In genomic region chr11:67640021-67640757, GRCh38 we compare ENCODE assay signal across 2 cellular contexts.
TF ChIP-seq lines count a peak whose summit lies in the region.

No MANE protein-coding gene starts in this region.

TF ChIP-seq in WTC11, 78 proteins besides CTCF, POLR2A, EP300 and RAD21 (continued from another document and continues in another):
- TF ChIP-seq ATF2 (CRISPR knock-in tag; IDR thresholded peaks at IDR 0.05; ENCODE audit: borderline replicate concordance, low read depth): peak; percentile 93; the same call in 1 of the 2 replicates
- no peak for TF ChIP-seq RORB (CRISPR knock-in tag; IDR thresholded peaks at IDR 0.05)
- TF ChIP-seq ZNF317 (CRISPR knock-in tag; IDR thresholded peaks at IDR 0.05; ENCODE audit: borderline replicate concordance, low read depth): 0 out of 2 replicates have a peak, but pooled peaks have one; percentile 28
- TF ChIP-seq, protein P1, sequence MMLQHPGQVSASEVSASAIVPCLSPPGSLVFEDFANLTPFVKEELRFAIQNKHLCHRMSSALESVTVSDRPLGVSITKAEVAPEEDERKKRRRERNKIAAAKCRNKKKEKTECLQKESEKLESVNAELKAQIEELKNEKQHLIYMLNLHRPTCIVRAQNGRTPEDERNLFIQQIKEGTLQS (CRISPR knock-in tag; conservative IDR thresholded peaks at IDR 0.05): peak; percentile 92
- TF ChIP-seq ZNF671 (CRISPR knock-in tag; IDR thresholded peaks at IDR 0.05): no peak
- peak; percentile 83; the same call in 1 of the 2 replicates for TF ChIP-seq TCF7 (CRISPR knock-in tag; IDR thresholded peaks at IDR 0.05; ENCODE audit: low read depth)
- TF ChIP-seq ATF6 (CRISPR knock-in tag; IDR thresholded peaks at IDR 0.05): no peak
- TF ChIP-seq SOX15 (CRISPR knock-in tag; IDR thresholded peaks at IDR 0.05): no peak
- no peak for TF ChIP-seq MLX (CRISPR knock-in tag; IDR thresholded peaks at IDR 0.05)
- peak; percentile 95 for TF ChIP-seq ESRRA (CRISPR knock-in tag; IDR thresholded peaks at IDR 0.05; ENCODE audit: borderline replicate concordance)
- TF ChIP-seq CREM (CRISPR knock-in tag; IDR thresholded peaks at IDR 0.05): no peak
- TF ChIP-seq ATF1 (CRISPR knock-in tag; IDR thresholded peaks at IDR 0.05): no peak
- no peak for TF ChIP-seq HMGXB4 (CRISPR knock-in tag; IDR thresholded peaks at IDR 0.05)
- peak; percentile 94 for TF ChIP-seq SMAD4 (CRISPR knock-in tag; IDR thresholded peaks at IDR 0.05)
- no peak for TF ChIP-seq HMGA2 (CRISPR knock-in tag; IDR thresholded peaks at IDR 0.05)
- TF ChIP-seq JUN (CRISPR knock-in tag; IDR thresholded peaks at IDR 0.05): peak; percentile 97
- TF ChIP-seq, protein P2, sequence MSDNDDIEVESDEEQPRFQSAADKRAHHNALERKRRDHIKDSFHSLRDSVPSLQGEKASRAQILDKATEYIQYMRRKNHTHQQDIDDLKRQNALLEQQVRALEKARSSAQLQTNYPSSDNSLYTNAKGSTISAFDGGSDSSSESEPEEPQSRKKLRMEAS (CRISPR knock-in tag; IDR thresholded peaks at IDR 0.05): peak; percentile 99
- TF ChIP-seq PRDM15 (CRISPR knock-in tag; IDR thresholded peaks at IDR 0.05): peak; percentile 58
- TF ChIP-seq CBFB (CRISPR knock-in tag; IDR thresholded peaks at IDR 0.05; ENCODE audit: low read depth): no peak

TF ChIP-seq in HepG2, 621 proteins besides CTCF, POLR2A, EP300 and RAD21 (continued from another document and continues in another):
- TF ChIP-seq, protein P3, sequence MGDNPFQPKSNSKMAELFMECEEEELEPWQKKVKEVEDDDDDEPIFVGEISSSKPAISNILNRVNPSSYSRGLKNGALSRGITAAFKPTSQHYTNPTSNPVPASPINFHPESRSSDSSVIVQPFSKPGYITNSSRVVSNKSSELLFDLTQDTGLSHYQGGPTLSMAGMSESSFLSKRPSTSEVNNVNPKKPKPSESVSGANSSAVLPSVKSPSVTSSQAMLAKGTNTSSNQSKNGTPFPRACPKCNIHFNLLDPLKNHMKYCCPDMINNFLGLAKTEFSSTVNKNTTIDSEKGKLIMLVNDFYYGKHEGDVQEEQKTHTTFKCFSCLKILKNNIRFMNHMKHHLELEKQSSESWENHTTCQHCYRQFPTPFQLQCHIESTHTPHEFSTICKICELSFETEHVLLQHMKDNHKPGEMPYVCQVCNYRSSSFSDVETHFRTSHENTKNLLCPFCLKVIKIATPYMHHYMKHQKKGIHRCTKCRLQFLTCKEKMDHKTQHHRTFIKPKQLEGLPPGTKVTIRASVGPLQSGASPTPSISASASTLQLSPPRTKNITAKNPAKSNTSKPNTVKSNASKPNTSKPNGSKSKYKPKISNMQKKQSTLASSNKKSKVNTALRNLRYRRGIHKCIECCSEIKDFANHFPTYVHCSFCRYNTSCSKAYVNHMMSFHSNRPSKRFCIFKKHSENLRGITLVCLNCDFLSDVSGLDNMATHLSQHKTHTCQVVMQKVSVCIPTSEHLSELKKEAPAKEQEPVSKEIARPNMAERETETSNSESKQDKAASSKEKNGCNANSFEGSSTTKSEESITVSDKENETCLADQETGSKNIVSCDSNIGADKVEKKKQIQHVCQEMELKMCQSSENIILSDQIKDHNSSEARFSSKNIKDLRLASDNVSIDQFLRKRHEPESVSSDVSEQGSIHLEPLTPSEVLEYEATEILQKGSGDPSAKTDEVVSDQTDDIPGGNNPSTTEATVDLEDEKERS (CRISPR knock-in tag; IDR thresholded peaks at IDR 0.05): no peak
- TF ChIP-seq THAP11 (CRISPR knock-in tag; IDR thresholded peaks at IDR 0.05) (no peak), SNAPC2 (CRISPR knock-in tag; IDR thresholded peaks at IDR 0.05) (no peak), ZIK1 (CRISPR knock-in tag; IDR thresholded peaks at IDR 0.05; ENCODE audit: borderline replicate concordance, low read depth) (no peak), ZFP82 (CRISPR knock-in tag; IDR thresholded peaks at IDR 0.05; ENCODE audit: borderline replicate concordance) (no peak), ZSCAN29 (CRISPR knock-in tag; conservative IDR thresholded peaks at IDR 0.05) (no peak), PCBP2 (optimal IDR thresholded peaks at IDR 0.05; ENCODE audit: low read depth, low read length, poor library complexity, severe bottlenecking) (no peak), TRAFD1 (CRISPR knock-in tag; IDR thresholded peaks at IDR 0.05; ENCODE audit: borderline replicate concordance) (no peak), ZNF143 (CRISPR knock-in tag; IDR thresholded peaks at IDR 0.05) (no peak), ZNF430 (CRISPR knock-in tag; IDR thresholded peaks at IDR 0.05) (no peak), NFYB (CRISPR knock-in tag; IDR thresholded peaks at IDR 0.05) (no peak), ZNF572 (CRISPR knock-in tag; IDR thresholded peaks at IDR 0.05) (no peak), SMAD1 (CRISPR knock-in tag; IDR thresholded peaks at IDR 0.05; ENCODE audit: borderline replicate concordance, low read depth) (no peak), ZNF614 (CRISPR knock-in tag; IDR thresholded peaks at IDR 0.05; ENCODE audit: borderline replicate concordance) (no peak), PHF20 (CRISPR knock-in tag; IDR thresholded peaks at IDR 0.05) (0 out of 2 replicates have a peak, but pooled peaks have one; percentile 28), ELF4 (CRISPR knock-in tag; IDR thresholded peaks at IDR 0.05; ENCODE audit: borderline replicate concordance) (no peak), TARDBP (CRISPR knock-in tag; IDR thresholded peaks at IDR 0.05) (no peak), ATF5 (CRISPR knock-in tag; IDR thresholded peaks at IDR 0.05; ENCODE audit: low read depth) (no peak), ZNF639 (CRISPR knock-in tag; conservative IDR thresholded peaks at IDR 0.05) (no peak), CBX1 (IDR thresholded peaks at IDR 0.05; ENCODE audit: low read depth) (peak; percentile 67), ZNF354B (CRISPR knock-in tag; IDR thresholded peaks at IDR 0.05) (no peak)
- TF ChIP-seq, protein P4, sequence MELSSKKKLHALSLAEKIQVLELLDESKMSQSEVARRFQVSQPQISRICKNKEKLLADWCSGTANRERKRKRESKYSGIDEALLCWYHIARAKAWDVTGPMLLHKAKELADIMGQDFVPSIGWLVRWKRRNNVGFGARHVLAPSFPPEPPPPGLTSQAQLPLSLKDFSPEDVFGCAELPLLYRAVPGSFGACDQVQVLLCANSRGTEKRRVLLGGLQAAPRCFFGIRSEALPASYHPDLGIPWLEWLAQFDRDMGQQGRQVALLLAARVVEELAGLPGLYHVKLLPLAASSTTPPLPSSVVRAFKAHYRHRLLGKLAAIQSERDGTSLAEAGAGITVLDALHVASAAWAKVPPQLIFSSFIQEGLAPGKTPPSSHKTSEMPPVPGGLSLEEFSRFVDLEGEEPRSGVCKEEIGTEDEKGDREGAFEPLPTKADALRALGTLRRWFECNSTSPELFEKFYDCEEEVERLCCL (CRISPR knock-in tag; IDR thresholded peaks at IDR 0.05; ENCODE audit: borderline replicate concordance): no peak; the same call in 1 of the 2 replicates
- TF ChIP-seq, protein P5, sequence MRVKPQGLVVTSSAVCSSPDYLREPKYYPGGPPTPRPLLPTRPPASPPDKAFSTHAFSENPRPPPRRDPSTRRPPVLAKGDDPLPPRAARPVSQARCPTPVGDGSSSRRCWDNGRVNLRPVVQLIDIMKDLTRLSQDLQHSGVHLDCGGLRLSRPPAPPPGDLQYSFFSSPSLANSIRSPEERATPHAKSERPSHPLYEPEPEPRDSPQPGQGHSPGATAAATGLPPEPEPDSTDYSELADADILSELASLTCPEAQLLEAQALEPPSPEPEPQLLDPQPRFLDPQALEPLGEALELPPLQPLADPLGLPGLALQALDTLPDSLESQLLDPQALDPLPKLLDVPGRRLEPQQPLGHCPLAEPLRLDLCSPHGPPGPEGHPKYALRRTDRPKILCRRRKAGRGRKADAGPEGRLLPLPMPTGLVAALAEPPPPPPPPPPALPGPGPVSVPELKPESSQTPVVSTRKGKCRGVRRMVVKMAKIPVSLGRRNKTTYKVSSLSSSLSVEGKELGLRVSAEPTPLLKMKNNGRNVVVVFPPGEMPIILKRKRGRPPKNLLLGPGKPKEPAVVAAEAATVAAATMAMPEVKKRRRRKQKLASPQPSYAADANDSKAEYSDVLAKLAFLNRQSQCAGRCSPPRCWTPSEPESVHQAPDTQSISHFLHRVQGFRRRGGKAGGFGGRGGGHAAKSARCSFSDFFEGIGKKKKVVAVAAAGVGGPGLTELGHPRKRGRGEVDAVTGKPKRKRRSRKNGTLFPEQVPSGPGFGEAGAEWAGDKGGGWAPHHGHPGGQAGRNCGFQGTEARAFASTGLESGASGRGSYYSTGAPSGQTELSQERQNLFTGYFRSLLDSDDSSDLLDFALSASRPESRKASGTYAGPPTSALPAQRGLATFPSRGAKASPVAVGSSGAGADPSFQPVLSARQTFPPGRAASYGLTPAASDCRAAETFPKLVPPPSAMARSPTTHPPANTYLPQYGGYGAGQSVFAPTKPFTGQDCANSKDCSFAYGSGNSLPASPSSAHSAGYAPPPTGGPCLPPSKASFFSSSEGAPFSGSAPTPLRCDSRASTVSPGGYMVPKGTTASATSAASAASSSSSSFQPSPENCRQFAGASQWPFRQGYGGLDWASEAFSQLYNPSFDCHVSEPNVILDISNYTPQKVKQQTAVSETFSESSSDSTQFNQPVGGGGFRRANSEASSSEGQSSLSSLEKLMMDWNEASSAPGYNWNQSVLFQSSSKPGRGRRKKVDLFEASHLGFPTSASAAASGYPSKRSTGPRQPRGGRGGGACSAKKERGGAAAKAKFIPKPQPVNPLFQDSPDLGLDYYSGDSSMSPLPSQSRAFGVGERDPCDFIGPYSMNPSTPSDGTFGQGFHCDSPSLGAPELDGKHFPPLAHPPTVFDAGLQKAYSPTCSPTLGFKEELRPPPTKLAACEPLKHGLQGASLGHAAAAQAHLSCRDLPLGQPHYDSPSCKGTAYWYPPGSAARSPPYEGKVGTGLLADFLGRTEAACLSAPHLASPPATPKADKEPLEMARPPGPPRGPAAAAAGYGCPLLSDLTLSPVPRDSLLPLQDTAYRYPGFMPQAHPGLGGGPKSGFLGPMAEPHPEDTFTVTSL (CRISPR knock-in tag; IDR thresholded peaks at IDR 0.05; ENCODE audit: borderline replicate concordance): no peak
- TF ChIP-seq, protein P6, sequence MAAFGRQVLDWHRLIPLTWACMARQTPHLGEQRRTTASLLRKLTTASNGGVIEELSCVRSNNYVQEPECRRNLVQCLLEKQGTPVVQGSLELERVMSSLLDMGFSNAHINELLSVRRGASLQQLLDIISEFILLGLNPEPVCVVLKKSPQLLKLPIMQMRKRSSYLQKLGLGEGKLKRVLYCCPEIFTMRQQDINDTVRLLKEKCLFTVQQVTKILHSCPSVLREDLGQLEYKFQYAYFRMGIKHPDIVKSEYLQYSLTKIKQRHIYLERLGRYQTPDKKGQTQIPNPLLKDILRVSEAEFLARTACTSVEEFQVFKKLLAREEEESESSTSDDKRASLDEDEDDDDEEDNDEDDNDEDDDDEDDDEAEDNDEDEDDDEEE (CRISPR knock-in tag; IDR thresholded peaks at IDR 0.05): no peak
- TF ChIP-seq, protein P7, sequence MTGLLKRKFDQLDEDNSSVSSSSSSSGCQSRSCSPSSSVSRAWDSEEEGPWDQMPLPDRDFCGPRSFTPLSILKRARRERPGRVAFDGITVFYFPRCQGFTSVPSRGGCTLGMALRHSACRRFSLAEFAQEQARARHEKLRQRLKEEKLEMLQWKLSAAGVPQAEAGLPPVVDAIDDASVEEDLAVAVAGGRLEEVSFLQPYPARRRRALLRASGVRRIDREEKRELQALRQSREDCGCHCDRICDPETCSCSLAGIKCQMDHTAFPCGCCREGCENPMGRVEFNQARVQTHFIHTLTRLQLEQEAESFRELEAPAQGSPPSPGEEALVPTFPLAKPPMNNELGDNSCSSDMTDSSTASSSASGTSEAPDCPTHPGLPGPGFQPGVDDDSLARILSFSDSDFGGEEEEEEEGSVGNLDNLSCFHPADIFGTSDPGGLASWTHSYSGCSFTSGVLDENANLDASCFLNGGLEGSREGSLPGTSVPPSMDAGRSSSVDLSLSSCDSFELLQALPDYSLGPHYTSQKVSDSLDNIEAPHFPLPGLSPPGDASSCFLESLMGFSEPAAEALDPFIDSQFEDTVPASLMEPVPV (CRISPR knock-in tag; IDR thresholded peaks at IDR 0.05): no peak; the same call in 1 of the 2 replicates
- TF ChIP-seq, protein P8, sequence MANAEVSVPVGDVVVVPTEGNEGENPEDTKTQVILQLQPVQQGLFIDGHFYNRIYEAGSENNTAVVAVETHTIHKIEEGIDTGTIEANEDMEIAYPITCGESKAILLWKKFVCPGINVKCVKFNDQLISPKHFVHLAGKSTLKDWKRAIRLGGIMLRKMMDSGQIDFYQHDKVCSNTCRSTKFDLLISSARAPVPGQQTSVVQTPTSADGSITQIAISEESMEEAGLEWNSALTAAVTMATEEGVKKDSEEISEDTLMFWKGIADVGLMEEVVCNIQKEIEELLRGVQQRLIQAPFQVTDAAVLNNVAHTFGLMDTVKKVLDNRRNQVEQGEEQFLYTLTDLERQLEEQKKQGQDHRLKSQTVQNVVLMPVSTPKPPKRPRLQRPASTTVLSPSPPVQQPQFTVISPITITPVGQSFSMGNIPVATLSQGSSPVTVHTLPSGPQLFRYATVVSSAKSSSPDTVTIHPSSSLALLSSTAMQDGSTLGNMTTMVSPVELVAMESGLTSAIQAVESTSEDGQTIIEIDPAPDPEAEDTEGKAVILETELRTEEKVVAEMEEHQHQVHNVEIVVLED (CRISPR knock-in tag; IDR thresholded peaks at IDR 0.05; ENCODE audit: borderline replicate concordance): no peak
